In the genomic region with DNA sequence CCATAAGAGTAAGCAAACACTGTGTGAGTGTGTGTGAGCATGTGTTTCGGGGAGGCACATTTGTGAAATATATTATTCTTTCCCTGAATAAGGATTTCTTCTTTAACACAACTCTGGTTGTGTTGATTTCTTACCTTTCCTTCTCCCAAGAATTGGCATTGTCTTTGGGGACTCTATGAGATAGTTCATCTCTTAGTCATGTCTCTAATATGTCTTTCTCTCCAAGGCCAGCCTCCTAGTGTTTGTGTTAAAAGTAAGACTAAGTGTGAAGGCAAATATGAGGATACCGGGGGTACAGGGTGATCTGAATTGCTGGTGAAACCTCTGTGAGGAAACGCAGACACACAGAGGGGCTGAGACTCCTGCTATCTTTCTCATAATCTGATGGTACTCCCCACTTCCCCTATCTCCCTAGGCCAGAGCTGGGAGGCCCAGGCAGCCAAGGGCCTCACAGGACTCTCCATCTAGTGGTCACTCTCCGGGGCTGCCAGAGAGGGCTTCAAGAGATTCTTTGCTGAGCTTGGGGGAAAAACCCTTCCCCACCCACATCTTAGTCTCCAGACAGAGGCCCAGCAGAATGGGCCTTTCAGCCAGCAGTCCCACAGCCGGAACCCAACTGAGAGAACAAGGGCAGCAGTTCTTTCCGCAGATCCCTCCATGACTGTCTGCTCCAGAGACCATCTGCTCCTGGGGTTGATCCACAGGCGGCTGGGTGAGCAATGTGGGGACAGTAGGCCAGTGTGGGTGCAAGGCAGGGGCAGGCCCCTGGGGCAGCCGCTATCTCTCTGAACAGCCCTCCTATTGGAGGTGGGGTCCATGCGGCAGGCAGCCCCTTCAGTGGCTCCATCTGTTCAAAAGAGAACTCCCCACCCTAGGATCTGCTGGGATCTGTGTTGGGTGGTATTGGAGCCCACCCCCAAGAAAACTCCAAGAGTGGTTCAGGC, we compare ENCODE assay signal across 1 cellular context.
A peak's percentile ranks its signal among the peaks of the same experiment; 100 is the strongest.
TF ChIP-seq lines count a peak whose summit lies in the region.

No MANE protein-coding gene starts in this region.

TF ChIP-seq in GM12878, 131 proteins besides CTCF, POLR2A, EP300 and RAD21:
- TF ChIP-seq EED (IDR thresholded peaks at IDR 0.05; ENCODE audit: low read depth), result no peak
- no peak for TF ChIP-seq NFXL1 (IDR thresholded peaks at IDR 0.05; ENCODE audit: borderline replicate concordance)
- peak; percentile 19; the same call in 1 of the 2 replicates for TF ChIP-seq SPI1 (IDR thresholded peaks at IDR 0.05; ENCODE audit: borderline replicate concordance, insufficient read depth, low read depth, low read length)
- TF ChIP-seq, protein P1, sequence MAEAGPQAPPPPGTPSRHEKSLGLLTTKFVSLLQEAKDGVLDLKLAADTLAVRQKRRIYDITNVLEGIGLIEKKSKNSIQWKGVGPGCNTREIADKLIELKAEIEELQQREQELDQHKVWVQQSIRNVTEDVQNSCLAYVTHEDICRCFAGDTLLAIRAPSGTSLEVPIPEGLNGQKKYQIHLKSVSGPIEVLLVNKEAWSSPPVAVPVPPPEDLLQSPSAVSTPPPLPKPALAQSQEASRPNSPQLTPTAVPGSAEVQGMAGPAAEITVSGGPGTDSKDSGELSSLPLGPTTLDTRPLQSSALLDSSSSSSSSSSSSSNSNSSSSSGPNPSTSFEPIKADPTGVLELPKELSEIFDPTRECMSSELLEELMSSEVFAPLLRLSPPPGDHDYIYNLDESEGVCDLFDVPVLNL (IDR thresholded peaks at IDR 0.05; ENCODE audit: low read depth, low read length), result no peak
- no peak for TF ChIP-seq MLLT1 (IDR thresholded peaks at IDR 0.05)
